34 cellular contexts compared by ENCODE assay signal in genomic region chr17:9606453-9606852, GRCh38. TPM values are rescaled to one million over a fixed set of nuclear protein-coding genes. Genes with fewer than 3 reads are reported as not detected.
"Had no signal": no experiment of that assay in that cellular context is flagged by ENCODE, and none has a peak within 500 bp of the region (broad histone marks: within the 10 kb centered on the region; RNA-seq: fewer than 3 reads in every experiment).

No MANE protein-coding gene starts in this region.

- H3K36me3 ChIP-seq: neural progenitor cell, ovary, spleen, suprapubic skin, tibial artery, transverse colon, vagina had no signal

- H3K27ac ChIP-seq: neural progenitor cell, ovary, parathyroid adenoma, psoas muscle, skin epidermis, spleen, suprapubic skin, testis, tibial artery, transverse colon, vagina had no signal

- H3K4me1 ChIP-seq: neural progenitor cell, parathyroid adenoma, psoas muscle, spleen, suprapubic skin, testis, tibial artery, transverse colon, vagina had no signal

- H2AFZ ChIP-seq: neural progenitor cell, parathyroid adenoma had no signal

- H3K4me3 Mint-ChIP-seq: naive thymus-derived CD4-positive, alpha-beta T cell; natural killer cell; nephron; neural progenitor cell; stimulated activated memory B cell treated with anti-CD40 and anti-IgM and Interleukin-4, amounts not matched to agents 10 μg/mL and 1 μg/mL and 100 μg/mL, for 72 hours; stimulated activated naive CD8-positive, alpha-beta T cell treated with anti-CD3 and anti-CD28 coated beads, Interleukin-15, amount 100 ng/mL, for 72 hours; type B pancreatic cell had no signal

- H3K4me1 Mint-ChIP-seq: natural killer cell; nephron; neural progenitor cell; stimulated activated memory B cell treated with anti-CD40 and anti-IgM and Interleukin-4, amounts not matched to agents 10 μg/mL and 1 μg/mL and 100 μg/mL, for 72 hours; stimulated activated naive CD8-positive, alpha-beta T cell treated with anti-CD3 and anti-CD28 coated beads, Interleukin-15, amount 100 ng/mL, for 72 hours had no signal

- H3K27me3 ChIP-seq: neural progenitor cell, ovary, spleen, suprapubic skin, testis, transverse colon, vagina had no signal

- H3K9me3 Mint-ChIP-seq: natural killer cell, nephron, neural progenitor cell, type B pancreatic cell had no signal

- H3K9me3 ChIP-seq: ovary, psoas muscle, spleen, suprapubic skin, testis, tibial artery, transverse colon, vagina had no signal

- H3K79me2 ChIP-seq: parathyroid adenoma had no signal

- H3K4me2 ChIP-seq: neural progenitor cell, smooth muscle cell had no signal

- ATAC-seq: naive thymus-derived CD4-positive, alpha-beta T cell; natural killer cell; psoas muscle; right cardiac atrium; sciatic nerve; stimulated activated memory B cell treated with anti-CD40 and anti-IgM and Interleukin-4, amounts not matched to agents 10 μg/mL and 1 μg/mL and 100 μg/mL, for 72 hours; stimulated activated naive CD8-positive, alpha-beta T cell treated with anti-CD3 and anti-CD28 coated beads, Interleukin-15, amount 100 ng/mL, for 72 hours; stimulated activated naive CD8-positive, alpha-beta T cell treated with anti-CD3 and anti-CD28 coated beads, Interleukin-15, Interleukin-2, amounts not matched to agents 100 U/mL and 50 U/mL, for 24 hours had no signal

- DNase-seq: naive thymus-derived CD4-positive, alpha-beta T cell; natural killer cell; occipital lobe; ovary; posterior cingulate gyrus; psoas muscle; right cardiac atrium; spleen; stimulated activated CD4-positive, alpha-beta T cell treated with anti-CD3 and anti-CD28 coated beads, Interleukin-12 subunit alpha, Interleukin-12 subunit beta, amount 100 ng/mL, for 4 hours; stimulated activated CD4-positive, alpha-beta T cell treated with anti-CD3 and anti-CD28 coated beads, Interleukin-1b, Interleukin-23, amount 100 ng/mL, for 48 hours; stimulated activated CD4-positive, alpha-beta T cell treated with anti-CD3 and anti-CD28 coated beads, Interleukin-4, amount 100 ng/mL, for 1 hour; stimulated activated CD4-positive, alpha-beta T cell treated with anti-CD3 and anti-CD28 coated beads, Interleukin-4, amount 100 ng/mL, for 4 hours; stimulated activated CD8-positive, alpha-beta memory T cell treated with anti-CD3 and anti-CD28 coated beads, Interleukin-4, amount 100 ng/mL, for 48 hours; stimulated activated naive CD4-positive, alpha-beta T cell; stimulated activated naive CD8-positive, alpha-beta T cell treated with anti-CD3 and anti-CD28 coated beads, Interleukin-15, amount 100 ng/mL, for 72 hours; stimulated activated naive CD8-positive, alpha-beta T cell treated with anti-CD3 and anti-CD28 coated beads, Interleukin-15, Interleukin-2, amounts not matched to agents 100 U/mL and 50 U/mL, for 24 hours; substantia nigra; testis; tibial artery; transverse colon had no signal

- H3K4me3 ChIP-seq: neural progenitor cell, ovary, psoas muscle, skin epidermis, smooth muscle cell, spleen, suprapubic skin, testis, tibial artery, transverse colon, vagina had no signal

- H3K9ac ChIP-seq: neural progenitor cell, parathyroid adenoma had no signal

- FAIRE-seq: urothelium cell line had no signal

- H3K27ac Mint-ChIP-seq: naive thymus-derived CD4-positive, alpha-beta T cell; natural killer cell; nephron; neural progenitor cell; progenitor cell of endocrine pancreas; stimulated activated memory B cell treated with anti-CD40 and anti-IgM and Interleukin-4, amounts not matched to agents 10 μg/mL and 1 μg/mL and 100 μg/mL, for 72 hours; stimulated activated naive CD8-positive, alpha-beta T cell treated with anti-CD3 and anti-CD28 coated beads, Interleukin-15, amount 100 ng/mL, for 72 hours; type B pancreatic cell had no signal

- H3K36me3 Mint-ChIP-seq: naive thymus-derived CD4-positive, alpha-beta T cell; natural killer cell; neural progenitor cell; stimulated activated memory B cell treated with anti-CD40 and anti-IgM and Interleukin-4, amounts not matched to agents 10 μg/mL and 1 μg/mL and 100 μg/mL, for 72 hours; type B pancreatic cell had no signal

RNA-seq across cellular contexts. Expression of gene CFAP52, which starts 30.0 kb away (rescaled TPM):
- total RNA-seq: naive thymus-derived CD4-positive, alpha-beta T cell; natural killer cell; osteoblast; psoas muscle; sciatic nerve; smooth muscle cell; spleen; suprapubic skin; transverse colon; ureter had no signal
- polyA plus RNA-seq: naive thymus-derived CD4-positive, alpha-beta T cell; right cardiac atrium; smooth muscle cell; spleen had no signal

RNA-seq across cellular contexts. Expression of gene USP43, which starts 38.9 kb away (rescaled TPM):
- polyA plus RNA-seq: naive thymus-derived CD4-positive, alpha-beta T cell had no signal
